23 cellular contexts compared by ENCODE assay signal in the genomic region with DNA sequence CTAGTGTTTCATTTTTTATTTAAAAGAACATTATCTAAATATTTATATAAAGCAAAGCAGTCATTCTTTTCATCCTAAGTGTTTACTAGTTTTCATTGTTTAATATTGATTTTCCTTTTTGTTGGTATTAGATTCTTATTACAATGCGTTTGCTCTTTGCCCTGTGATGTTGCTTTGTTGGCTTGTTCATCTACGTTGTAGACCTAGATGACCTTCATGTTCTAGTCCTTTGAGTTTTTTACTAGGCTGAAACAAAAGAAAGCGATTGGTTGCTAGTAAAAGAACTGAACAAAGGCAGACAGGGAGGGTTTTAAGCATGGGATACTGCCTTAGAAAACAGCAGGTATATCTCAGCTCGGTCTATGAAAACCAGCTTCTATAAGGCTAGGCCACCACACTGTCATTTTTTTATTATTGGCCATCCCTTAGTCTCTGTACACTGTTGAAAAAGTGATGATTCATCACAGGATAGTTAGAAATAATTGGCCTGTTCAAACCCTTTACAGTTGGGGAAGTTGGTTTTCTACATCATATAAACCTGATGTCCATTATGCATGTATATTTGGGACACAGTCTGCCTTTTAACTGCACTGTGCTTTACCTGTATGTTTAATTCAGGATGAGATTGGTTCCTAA.
DNase-seq lines count a peak whose midpoint lies in the region; ATAC-seq, FAIRE-seq and TF ChIP-seq lines count a peak whose summit lies in the region.
"Had no signal": no experiment of that assay in that cellular context is flagged by ENCODE, and none has a peak within 500 bp of the region (broad histone marks: within the 10 kb centered on the region; RNA-seq: fewer than 3 reads in every experiment).

No MANE protein-coding gene starts in this region.

- no peak overlapping the region for H3K9ac ChIP-seq in GM12878 (ENCODE audit: control insufficient read depth, insufficient read depth, low read length)

- RAD21 ChIA-PET in GM12878 (lab: Charles Lee; ENCODE audit: unreplicated experiment) = interaction anchor here (0.6 to 2.4 kb wide), 5 partner anchors 18 to 243 kb away, joined by 3 to 5 read pairs (median 3); no protein-coding TSS in a partner anchor

- no peak overlapping the region for H2AFZ ChIP-seq in GM12878 (ENCODE audit: control insufficient read depth, low read depth, low read length)

- peaks cover 52% of the 10 kb centered on the region for H3K79me2 ChIP-seq in GM12878 (ENCODE audit: control insufficient read depth, insufficient read depth, low read length)

- no peak overlapping the region for H3K27ac ChIP-seq in GM12878 (ENCODE audit: control insufficient read depth, insufficient read depth)

- peaks cover 23% of the 10 kb centered on the region for H3K4me1 Mint-ChIP-seq in activated CD4-positive, alpha-beta T cell treated with anti-CD3 and anti-CD28 coated beads for 36 hours

- H3K27me3 Mint-ChIP-seq in activated CD4-positive, alpha-beta T cell treated with anti-CD3 and anti-CD28 coated beads for 36 hours = no peaks in the 10 kb centered on the region
- H3K27me3 Mint-ChIP-seq: effector memory CD8-positive, alpha-beta T cell; memory B cell; naive thymus-derived CD8-positive, alpha-beta T cell had no signal

- TF ChIP-seq POLR2A in GM12892 (IDR thresholded peaks at IDR 0.05; ENCODE audit: low read depth, low read length) (no peak), NB4 (IDR thresholded peaks at IDR 0.05; ENCODE audit: extremely low read depth, insufficient read length) (no peak), GM12878 (IDR thresholded peaks at IDR 0.05; ENCODE audit: low read depth, low read length) (no peak)

- peak; percentile 81 for ATAC-seq in GM12878
- no peak for ATAC-seq in activated CD4-positive, alpha-beta T cell treated with anti-CD3 and anti-CD28 coated beads for 36 hours
- no peak for ATAC-seq in HG03354 (IDR thresholded peaks at IDR 0.05; ENCODE audit: poor library complexity, severe bottlenecking, unreplicated experiment)
- ATAC-seq: effector memory CD8-positive, alpha-beta T cell; naive thymus-derived CD8-positive, alpha-beta T cell had no signal

- no peak overlapping the region for H3K4me3 Mint-ChIP-seq in activated CD4-positive, alpha-beta T cell treated with anti-CD3 and anti-CD28 coated beads for 36 hours
- H3K4me3 Mint-ChIP-seq: effector memory CD8-positive, alpha-beta T cell; memory B cell; naive thymus-derived CD8-positive, alpha-beta T cell had no signal

- no peak for TF ChIP-seq CTCF in NB4 (IDR thresholded peaks at IDR 0.05; ENCODE audit: low read depth, low read length)
- no peak for TF ChIP-seq CTCF in GM12878 (IDR thresholded peaks at IDR 0.05 in 2 of 3, conservative IDR thresholded peaks at IDR 0.05 in 1 of 3; ENCODE audit: control insufficient read depth in 2 of 3, extremely low read depth in 1 of 3, insufficient read depth in 1 of 3, low read depth in 3 of 3, low read length in 3 of 3)

- CTCF ChIA-PET in GM12878 (lab: Yijun Ruan, JAX) = interaction anchor here (0.8 to 2.1 kb wide), 6 partner anchors 12 to 111 kb away, joined by 3 to 6 read pairs (median 4); no protein-coding TSS in a partner anchor
- CTCF ChIA-PET in activated CD4-positive, alpha-beta T cell treated with anti-CD3 and anti-CD28 coated beads for 36 hours (lab: Charles Lee) = interaction anchor here (0.9 to 1.6 kb wide), 3 partner anchors 11 to 24 kb away, joined by 3 to 5 read pairs (median 4); no protein-coding TSS in a partner anchor

- in situ Hi-C loops in GM12878 (cut with MboI) = no loop called here

- H3K27me3 ChIP-seq in GM12878 (replicated peaks in 1 of 2; ENCODE audit: control insufficient read depth in 2 of 2, insufficient read depth in 2 of 2, low read length in 1 of 2) = no peaks in the 10 kb centered on the region

- POLR2A ChIA-PET in GM12878 (lab: Charles Lee) = interaction anchor here (1.3 to 1.6 kb wide), 3 partner anchors 10 to 26 kb away, joined by 6 to 8 read pairs (median 6); no protein-coding TSS in a partner anchor
- POLR2A ChIA-PET in activated CD4-positive, alpha-beta T cell treated with anti-CD3 and anti-CD28 coated beads for 36 hours (lab: Charles Lee) = no interaction called here

- H4K20me1 ChIP-seq in GM12878 (ENCODE audit: control insufficient read depth, insufficient read depth) = no peaks in the 10 kb centered on the region

- peaks cover 25% of the 10 kb centered on the region for H3K4me1 ChIP-seq in GM12878 (ENCODE audit: control insufficient read depth, insufficient read depth, low read length)

- TF ChIP-seq RAD21 in GM12878 (IDR thresholded peaks at IDR 0.05; ENCODE audit: insufficient read depth, low read depth, low read length) = no peak

- H3K9me3 ChIP-seq in GM12878 (replicated peaks; ENCODE audit: control insufficient read depth, insufficient read depth, low read length) = peaks cover 1% of the 10 kb centered on the region

- H3K9me3 Mint-ChIP-seq in activated CD4-positive, alpha-beta T cell treated with anti-CD3 and anti-CD28 coated beads for 36 hours (ENCODE audit: low read depth) = no peaks in the 10 kb centered on the region
- H3K9me3 Mint-ChIP-seq: effector memory CD8-positive, alpha-beta T cell; memory B cell; naive thymus-derived CD8-positive, alpha-beta T cell had no signal

- intact Hi-C loops in GM12878 (cut with micrococcal nuclease; ENCODE audit: unreplicated experiment) = no loop called here
- intact Hi-C loops in activated CD4-positive, alpha-beta T cell treated with anti-CD3 and anti-CD28 coated beads for 36 hours (cut with DNase I, micrococcal nuclease) = no loop called here

- H3K4me2 ChIP-seq in GM12878 (ENCODE audit: control insufficient read depth, insufficient read depth) = no peak overlapping the region

- H3K36me3 Mint-ChIP-seq in activated CD4-positive, alpha-beta T cell treated with anti-CD3 and anti-CD28 coated beads for 36 hours (ENCODE audit: low read depth) = peaks cover 20% of the 10 kb centered on the region

- BruUV-seq in GM12878 (replicated peaks; lab: Mats Ljungman, UMichigan) = no TSS peak

- 88% methylated on average over 4 of the region's 4 CpGs for WGBS in GM12878 (ENCODE audit: insufficient coverage, insufficient replicate concordance, low lambda C conversion rate, missing lambda C conversion rate)

- SMC1A ChIA-PET in GM12878 (lab: Charles Lee; ENCODE audit: uncharacterized antibody, unreplicated experiment) = interaction anchor here (0.9 to 7.9 kb wide), 11 partner anchors 11 to 63 kb away, joined by 3 to 62 read pairs (median 3); no protein-coding TSS in a partner anchor

- FAIRE-seq in GM12892 (lab: Jason Lieb, UNC) (peak; percentile 70), GM12878 (lab: Jason Lieb, UNC) (peak; percentile 56)

- H3K27ac Mint-ChIP-seq in activated CD4-positive, alpha-beta T cell treated with anti-CD3 and anti-CD28 coated beads for 36 hours = no peak overlapping the region
- H3K27ac Mint-ChIP-seq: effector memory CD8-positive, alpha-beta T cell; memory B cell; naive thymus-derived CD8-positive, alpha-beta T cell had no signal

- peak; percentile 13 for DNase-seq in COR-L47 (lab: John Stamatoyannopoulos, UW)
- DNase-seq in GM12892 (ENCODE audit: insufficient read length) = no peak
- peak; percentile 24 for DNase-seq in NB4 (ENCODE audit: low read depth)
- DNase-seq in GM12878 (ENCODE audit: low read depth, low spot score) = no peak
- DNase-seq in NK-92 (lab: John Stamatoyannopoulos, UW; ENCODE audit: unreplicated experiment) = no peak
- no peak for DNase-seq in activated CD4-positive, alpha-beta T cell treated with anti-CD3 and anti-CD28 coated beads for 36 hours
- no peak for DNase-seq in DMS 273 treated with DMSO at 0.1 percent for 48 hours (lab: John Stamatoyannopoulos, UW)
- DNase-seq: activated CD4-positive, alpha-beta T cell treated with anti-CD3 and anti-CD28 coated beads for 48 hours; activated CD8-positive, alpha-beta memory T cell treated with anti-CD3 and anti-CD28 coated beads, Interleukin-2, amount 50 U/mL, for 4 hours; activated effector memory CD4-positive, alpha-beta T cell treated with anti-CD3 and anti-CD28 coated beads, Interleukin-2, amount 50 U/mL, for 16 hours; Calu3; cerebellar nuclear complex; effector memory CD8-positive, alpha-beta T cell; HCEC 1CT; kidney; naive thymus-derived CD8-positive, alpha-beta T cell; NCI-H2029 treated with DMSO at 0.1 percent for 48 hours; posterior cingulate gyrus; SHP77 treated with DMSO at 0.1 percent for 48 hours; stimulated activated CD4-positive, alpha-beta T cell treated with anti-CD3 and anti-CD28 coated beads, Interleukin-4, amount 100 ng/mL, for 4 hours; stimulated activated CD8-positive, alpha-beta memory T cell treated with anti-CD3 and anti-CD28 coated beads, Interleukin-4, amount 100 ng/mL, for 48 hours had no signal

- TF ChIP-seq EP300 in GM12878 (IDR thresholded peaks at IDR 0.05; ENCODE audit: borderline replicate concordance in 1 of 2, control insufficient read depth in 1 of 2, low read depth in 2 of 2, low read length in 2 of 2) = no peak

- H3K4me3 ChIP-seq in NB4 (ENCODE audit: low read depth, low read length) (no peak overlapping the region), GM12878 (no peak overlapping the region)

- peaks cover 0 to under 1% of the 10 kb centered on the region in 2 experiments; a peak in 2 of 4 replicates for H3K36me3 ChIP-seq in GM12878 (ENCODE audit: control insufficient read depth in 2 of 2, insufficient read depth in 2 of 2, low read length in 1 of 2)

TF ChIP-seq in GM12878, 131 proteins besides CTCF, POLR2A, EP300 and RAD21 (continues in another document):
- TF ChIP-seq, protein P1, sequence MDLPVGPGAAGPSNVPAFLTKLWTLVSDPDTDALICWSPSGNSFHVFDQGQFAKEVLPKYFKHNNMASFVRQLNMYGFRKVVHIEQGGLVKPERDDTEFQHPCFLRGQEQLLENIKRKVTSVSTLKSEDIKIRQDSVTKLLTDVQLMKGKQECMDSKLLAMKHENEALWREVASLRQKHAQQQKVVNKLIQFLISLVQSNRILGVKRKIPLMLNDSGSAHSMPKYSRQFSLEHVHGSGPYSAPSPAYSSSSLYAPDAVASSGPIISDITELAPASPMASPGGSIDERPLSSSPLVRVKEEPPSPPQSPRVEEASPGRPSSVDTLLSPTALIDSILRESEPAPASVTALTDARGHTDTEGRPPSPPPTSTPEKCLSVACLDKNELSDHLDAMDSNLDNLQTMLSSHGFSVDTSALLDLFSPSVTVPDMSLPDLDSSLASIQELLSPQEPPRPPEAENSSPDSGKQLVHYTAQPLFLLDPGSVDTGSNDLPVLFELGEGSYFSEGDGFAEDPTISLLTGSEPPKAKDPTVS (IDR thresholded peaks at IDR 0.05; ENCODE audit: low read depth, low read length) = no peak
- TF ChIP-seq SUZ12 (IDR thresholded peaks at IDR 0.05; ENCODE audit: unreplicated experiment) (no peak), GABPA (IDR thresholded peaks at IDR 0.05; ENCODE audit: low read depth) (no peak)

Comparison
In these comparisons a context has a peak if more than half of its experiments do, and no peak if none do; other contexts are left out.
1. DNase-seq: peak in COR-L47 (single experiment) and NB4 (single experiment); none in GM12892 (single experiment), GM12878 (single experiment), NK-92 (single experiment), activated CD4-positive, alpha-beta T cell treated with anti-CD3 and anti-CD28 coated beads for 36 hours (single experiment) and DMS 273 treated with DMSO at 0.1 percent for 48 hours (single experiment).